ENCODE assay signal across 1 cellular context in genomic region chr22:23181763-23182288, GRCh38.
TF ChIP-seq lines count a peak whose summit lies in the region.

No MANE protein-coding gene starts in this region.

TF ChIP-seq in HEK293, 187 proteins besides CTCF, POLR2A, EP300 and RAD21 (continued from another document):
- TF ChIP-seq ZNF449 (tag by site-specific recombination; IDR thresholded peaks at IDR 0.05) (no peak), PRDM4 (tag by site-specific recombination; IDR thresholded peaks at IDR 0.05) (no peak), ZNF837 (tag by site-specific recombination; IDR thresholded peaks at IDR 0.05) (0 out of 2 replicates have a peak, but pooled peaks have one; percentile 1)
TF ChIP-seq in HEK293: peak in this region for 2.
